Comparison of ENCODE assay signal across 8 cellular contexts in the genomic region with DNA sequence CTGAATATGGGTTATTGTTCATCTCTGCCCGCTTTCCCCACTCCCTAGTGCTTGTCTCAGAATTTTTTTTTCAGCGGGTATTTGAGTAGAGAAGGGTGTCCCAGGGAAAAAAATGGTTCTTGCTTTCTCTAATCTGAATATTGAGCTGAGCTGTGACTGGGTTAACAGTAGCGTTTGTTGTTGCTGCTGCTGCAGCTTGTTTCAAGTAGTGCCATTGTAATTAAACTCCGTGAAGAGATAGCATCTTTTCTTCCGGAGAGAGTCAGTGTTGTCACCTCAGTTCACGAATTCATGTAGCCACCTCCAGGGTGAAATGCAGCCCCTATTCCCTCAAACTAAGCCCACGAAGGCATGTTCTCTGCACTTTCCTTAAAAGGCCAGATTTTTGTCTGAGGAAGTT. TPM values are rescaled to one million over a fixed set of nuclear protein-coding genes. Genes with fewer than 3 reads are reported as not detected.
DNase-seq lines count a peak whose midpoint lies in the region; ATAC-seq and TF ChIP-seq lines count a peak whose summit lies in the region.

No MANE protein-coding gene starts in this region.

- 6% methylated on average over 7 of the region's 7 CpGs for WGBS in esophagus muscularis mucosa

- TF ChIP-seq CTCF in esophagus muscularis mucosa (IDR thresholded peaks at IDR 0.05), result no peak

- H3K27me3 ChIP-seq in esophagus muscularis mucosa, result no peaks in the 10 kb centered on the region

- no peak for DNase-seq in activated T-cell treated with anti-CD3 and anti-CD28 coated beads, Interleukin-2, amount 50 U/mL, for 24 hours
- DNase-seq in activated T-cell treated with anti-CD3 and anti-CD28 coated beads, Interleukin-2, amount 50 U/mL, for 48 hours, result no peak
- peak; percentile 55 for DNase-seq in T-helper 2 cell treated with Interferon-gamma antibody and Interleukin-4, amounts not matched to agents 5 μg/mL and 100 μg/mL, for 36 hours (ENCODE audit: low spot score)
- no peak for DNase-seq in esophagus muscularis mucosa (ENCODE audit: extremely low spot score)
- peak; percentile 21 for DNase-seq in retina
- DNase-seq in NCI-H1436 (lab: John Stamatoyannopoulos, UW), result no peak

- ATAC-seq in HG02840 (IDR thresholded peaks at IDR 0.05; ENCODE audit: low FRiP score, unreplicated experiment), result no peak
- ATAC-seq in GM21717 (IDR thresholded peaks at IDR 0.05; ENCODE audit: unreplicated experiment), result no peak

- peaks cover 27 to 51% (median 44%) of the 10 kb centered on the region in 4 donors for H3K4me1 ChIP-seq in esophagus muscularis mucosa

- no peaks in the 10 kb centered on the region for H3K9me3 ChIP-seq in esophagus muscularis mucosa

- peak overlapping the region; percentile 99 for H3K27ac Mint-ChIP-seq in activated T-cell treated with anti-CD3 and anti-CD28 coated beads, Interleukin-2, amount 50 U/mL, for 24 hours
- H3K27ac Mint-ChIP-seq in T-helper 2 cell treated with Interferon-gamma antibody and Interleukin-4, amounts not matched to agents 5 μg/mL and 100 μg/mL, for 36 hours, result peak overlapping the region; percentile 96

- no peaks in the 10 kb centered on the region for H3K36me3 ChIP-seq in esophagus muscularis mucosa

- no peaks in the 10 kb centered on the region for H3K27me3 Mint-ChIP-seq in activated T-cell treated with anti-CD3 and anti-CD28 coated beads, Interleukin-2, amount 50 U/mL, for 24 hours
- no peaks in the 10 kb centered on the region for H3K27me3 Mint-ChIP-seq in T-helper 2 cell treated with Interferon-gamma antibody and Interleukin-4, amounts not matched to agents 5 μg/mL and 100 μg/mL, for 36 hours (ENCODE audit: low read depth)

- peak overlapping the region; percentile 94 to 97 (median 96) for H3K27ac ChIP-seq in esophagus muscularis mucosa (replicated peaks in 1 of 4)

- H3K36me3 Mint-ChIP-seq in activated T-cell treated with anti-CD3 and anti-CD28 coated beads, Interleukin-2, amount 50 U/mL, for 24 hours (ENCODE audit: low read depth), result peaks cover 37% of the 10 kb centered on the region
- H3K36me3 Mint-ChIP-seq in T-helper 2 cell treated with Interferon-gamma antibody and Interleukin-4, amounts not matched to agents 5 μg/mL and 100 μg/mL, for 36 hours (ENCODE audit: low read depth), result peaks cover 24% of the 10 kb centered on the region

- TF ChIP-seq POLR2A in esophagus muscularis mucosa (IDR thresholded peaks at IDR 0.05; ENCODE audit: low read depth), result no peak

- TF ChIP-seq EP300 in esophagus muscularis mucosa (IDR thresholded peaks at IDR 0.05), result no peak

- peak overlapping the region; percentile 85 to 100 (median 98) for H3K4me3 ChIP-seq in esophagus muscularis mucosa

- H3K4me3 Mint-ChIP-seq in activated T-cell treated with anti-CD3 and anti-CD28 coated beads, Interleukin-2, amount 50 U/mL, for 24 hours, result peak overlapping the region; percentile 85
- peak overlapping the region; percentile 89 for H3K4me3 Mint-ChIP-seq in T-helper 2 cell treated with Interferon-gamma antibody and Interleukin-4, amounts not matched to agents 5 μg/mL and 100 μg/mL, for 36 hours

- H3K9me3 Mint-ChIP-seq in activated T-cell treated with anti-CD3 and anti-CD28 coated beads, Interleukin-2, amount 50 U/mL, for 24 hours, result peaks cover 4% of the 10 kb centered on the region
- H3K9me3 Mint-ChIP-seq in T-helper 2 cell treated with Interferon-gamma antibody and Interleukin-4, amounts not matched to agents 5 μg/mL and 100 μg/mL, for 36 hours, result peaks cover 6% of the 10 kb centered on the region

- peaks cover 54% of the 10 kb centered on the region for H3K4me1 Mint-ChIP-seq in activated T-cell treated with anti-CD3 and anti-CD28 coated beads, Interleukin-2, amount 50 U/mL, for 24 hours (ENCODE audit: low read depth)
- H3K4me1 Mint-ChIP-seq in T-helper 2 cell treated with Interferon-gamma antibody and Interleukin-4, amounts not matched to agents 5 μg/mL and 100 μg/mL, for 36 hours (ENCODE audit: low read depth), result peaks cover 51% of the 10 kb centered on the region

- intact Hi-C loops in esophagus muscularis mucosa (cut with DNase I), result loop anchor here (10.0 kb wide), 1 partner anchor 260 kb away; a partner anchor contains a TSS

RNA-seq across cellular contexts. Expression of a gene that starts 1.5 kb away (rescaled TPM):
- 10 to 100 TPM; 27.8 to 53.2 (median 41.9) TPM for total RNA-seq in esophagus muscularis mucosa

Comparison
In these comparisons a context has a peak if more than half of its experiments do, and no peak if none do; other contexts are left out.
1. DNase-seq: peak in T-helper 2 cell treated with Interferon-gamma antibody and Interleukin-4, amounts not matched to agents 5 μg/mL and 100 μg/mL, for 36 hours (single experiment) and retina (single experiment); none in activated T-cell treated with anti-CD3 and anti-CD28 coated beads, Interleukin-2, amount 50 U/mL, for 24 hours (single experiment), activated T-cell treated with anti-CD3 and anti-CD28 coated beads, Interleukin-2, amount 50 U/mL, for 48 hours (0 of 2), esophagus muscularis mucosa (single experiment) and NCI-H1436 (single experiment).